Comparison of ENCODE assay signal across 1 cellular context in genomic region chr9:136807281-136808074, GRCh38.
A peak's percentile ranks its signal among the peaks of the same experiment; 100 is the strongest.
TF ChIP-seq lines count a peak whose summit lies in the region.

Gene RABL6, plus strand, starts transcription at chr9:136807948. Its CDS starts 249 bp downstream, at chr9:136808197.

TF ChIP-seq in HepG2, 621 proteins besides CTCF, POLR2A, EP300 and RAD21 (continued from another document and continues in another):
- no peak for TF ChIP-seq ZBTB40 (IDR thresholded peaks at IDR 0.05)
- TF ChIP-seq ZBTB40 (CRISPR knock-in tag; IDR thresholded peaks at IDR 0.05): peak; percentile 52; the same call in 1 of the 2 replicates
- TF ChIP-seq MLLT10 (CRISPR knock-in tag; IDR thresholded peaks at IDR 0.05): no peak
- no peak for TF ChIP-seq KAT7 (CRISPR knock-in tag; IDR thresholded peaks at IDR 0.05; ENCODE audit: borderline replicate concordance)
- TF ChIP-seq ZNF331 (CRISPR knock-in tag; IDR thresholded peaks at IDR 0.05): no peak
- TF ChIP-seq TERF1 (CRISPR knock-in tag; IDR thresholded peaks at IDR 0.05): no peak
- TF ChIP-seq GATAD2A (CRISPR knock-in tag; IDR thresholded peaks at IDR 0.05): no peak
- peak; percentile 66 for TF ChIP-seq MED1 (CRISPR knock-in tag; IDR thresholded peaks at IDR 0.05)
- no peak for TF ChIP-seq CCAR2 (optimal IDR thresholded peaks at IDR 0.05; ENCODE audit: low read depth, low read length)
- TF ChIP-seq ZNF598 (CRISPR knock-in tag; IDR thresholded peaks at IDR 0.05; ENCODE audit: borderline replicate concordance): no peak
- peak; percentile 60 for TF ChIP-seq TAF1 (CRISPR knock-in tag; IDR thresholded peaks at IDR 0.05)
- no peak; the same call in 1 of the 2 replicates for TF ChIP-seq ZSCAN12 (CRISPR knock-in tag; IDR thresholded peaks at IDR 0.05)
- TF ChIP-seq PRDM15 (CRISPR knock-in tag; IDR thresholded peaks at IDR 0.05): 0 out of 2 replicates have a peak, but pooled peaks have one; percentile 25
- no peak for TF ChIP-seq PLRG1 (conservative IDR thresholded peaks at IDR 0.05)
- TF ChIP-seq MLX (CRISPR knock-in tag; IDR thresholded peaks at IDR 0.05): no peak
- no peak for TF ChIP-seq LRRFIP1 (CRISPR knock-in tag; conservative IDR thresholded peaks at IDR 0.05)
- no peak for TF ChIP-seq SOX5 (CRISPR knock-in tag; IDR thresholded peaks at IDR 0.05; ENCODE audit: borderline replicate concordance)
- peak; percentile 31; the same call in 1 of the 2 replicates for TF ChIP-seq ZNF773 (CRISPR knock-in tag; IDR thresholded peaks at IDR 0.05; ENCODE audit: borderline replicate concordance)
- no peak for TF ChIP-seq NFIB (CRISPR knock-in tag; IDR thresholded peaks at IDR 0.05; ENCODE audit: borderline replicate concordance)
- TF ChIP-seq MAZ (IDR thresholded peaks at IDR 0.05; ENCODE audit: borderline replicate concordance, low read depth, low read length): peak; percentile 31; the same call in 1 of the 2 replicates
- TF ChIP-seq MAZ (CRISPR knock-in tag; IDR thresholded peaks at IDR 0.05; ENCODE audit: low read depth): peak; percentile 88
- TF ChIP-seq ATF4 (CRISPR knock-in tag; IDR thresholded peaks at IDR 0.05): no peak
- TF ChIP-seq ZXDC (CRISPR knock-in tag; IDR thresholded peaks at IDR 0.05): peak; percentile 28; the same call in 1 of the 2 replicates
- peak; percentile 66 for TF ChIP-seq POLR2AphosphoS5 (IDR thresholded peaks at IDR 0.05; ENCODE audit: low read depth, low read length)
- no peak for TF ChIP-seq USF2 (IDR thresholded peaks at IDR 0.05; ENCODE audit: low read depth, low read length)
- TF ChIP-seq USF2 (CRISPR knock-in tag; IDR thresholded peaks at IDR 0.05; ENCODE audit: borderline replicate concordance): peak; percentile 27; the same call in 1 of the 2 replicates
- TF ChIP-seq PHF5A (CRISPR knock-in tag; IDR thresholded peaks at IDR 0.05; ENCODE audit: low read depth, unreplicated experiment): no peak
